ENCODE assay signal across 9 cellular contexts in genomic region chr1:88655685-88656299, GRCh38. TPM values are rescaled to one million over a fixed set of nuclear protein-coding genes. Genes with fewer than 3 reads are reported as not detected.
DNase-seq lines count a peak whose midpoint lies in the region; ATAC-seq and TF ChIP-seq lines count a peak whose summit lies in the region.
"Had no signal": no experiment of that assay in that cellular context is flagged by ENCODE, and none has a peak within 500 bp of the region (broad histone marks: within the 10 kb centered on the region; RNA-seq: fewer than 3 reads in every experiment).

No MANE protein-coding gene starts in this region.

- H3K4me3 ChIP-seq in CD8-positive, alpha-beta T cell (ENCODE audit: low read depth, low read length), result no peak overlapping the region
- no peak overlapping the region for H3K4me3 ChIP-seq in KMS-11 (IDR thresholded peaks at IDR 0.05; ENCODE audit: insufficient read depth, low read depth, low read length)
- H3K4me3 ChIP-seq in astrocyte of the cerebellum (ENCODE audit: low read depth, low read length), result no peak overlapping the region
- H3K4me3 ChIP-seq in left lung, result no peak overlapping the region
- no peak overlapping the region for H3K4me3 ChIP-seq in suprapubic skin

- no peaks in the 10 kb centered on the region for H3K36me3 Mint-ChIP-seq in CD8-positive, alpha-beta T cell
- no peaks in the 10 kb centered on the region for H3K36me3 Mint-ChIP-seq in activated CD4-positive, alpha-beta T cell treated with anti-CD3 and anti-CD28 coated beads for 36 hours (ENCODE audit: low read depth)
- H3K36me3 Mint-ChIP-seq: IgD-negative memory B cell had no signal

- TF ChIP-seq POLR2A in suprapubic skin (IDR thresholded peaks at IDR 0.05), result no peak

- no peak overlapping the region for H3K27ac ChIP-seq in CD8-positive, alpha-beta T cell (ENCODE audit: low read depth, low read length)
- no peak overlapping the region for H3K27ac ChIP-seq in KMS-11
- no peak overlapping the region for H3K27ac ChIP-seq in left lung
- H3K27ac ChIP-seq in suprapubic skin, result no peak overlapping the region

- H3K27me3 Mint-ChIP-seq in CD8-positive, alpha-beta T cell (ENCODE audit: low read depth), result no peaks in the 10 kb centered on the region
- no peaks in the 10 kb centered on the region for H3K27me3 Mint-ChIP-seq in activated CD4-positive, alpha-beta T cell treated with anti-CD3 and anti-CD28 coated beads for 36 hours
- H3K27me3 Mint-ChIP-seq: IgD-negative memory B cell had no signal

- no peaks in the 10 kb centered on the region for H3K27me3 ChIP-seq in CD8-positive, alpha-beta T cell (ENCODE audit: insufficient read depth, low read length)
- no peaks in the 10 kb centered on the region for H3K27me3 ChIP-seq in KMS-11 (ENCODE audit: insufficient read depth, low read depth)
- no peaks in the 10 kb centered on the region for H3K27me3 ChIP-seq in left lung
- H3K27me3 ChIP-seq in suprapubic skin, result no peaks in the 10 kb centered on the region

- no peak for ATAC-seq in CD8-positive, alpha-beta T cell
- ATAC-seq in left lung, result peak; percentile 27
- no peak for ATAC-seq in GM18909 (IDR thresholded peaks at IDR 0.05; ENCODE audit: poor library complexity, unreplicated experiment)
- no peak for ATAC-seq in activated CD4-positive, alpha-beta T cell treated with anti-CD3 and anti-CD28 coated beads for 36 hours

- no peaks in the 10 kb centered on the region for H3K9me3 Mint-ChIP-seq in CD8-positive, alpha-beta T cell
- no peaks in the 10 kb centered on the region for H3K9me3 Mint-ChIP-seq in activated CD4-positive, alpha-beta T cell treated with anti-CD3 and anti-CD28 coated beads for 36 hours (ENCODE audit: low read depth)
- H3K9me3 Mint-ChIP-seq: IgD-negative memory B cell had no signal

- no peak overlapping the region for H3K4me3 Mint-ChIP-seq in CD8-positive, alpha-beta T cell
- H3K4me3 Mint-ChIP-seq in activated CD4-positive, alpha-beta T cell treated with anti-CD3 and anti-CD28 coated beads for 36 hours, result no peak overlapping the region
- H3K4me3 Mint-ChIP-seq: IgD-negative memory B cell had no signal

- TF ChIP-seq EP300 in suprapubic skin (IDR thresholded peaks at IDR 0.05), result no peak

- CTCF ChIA-PET in CD8-positive, alpha-beta T cell (lab: Charles Lee), result interaction anchor here (1.0 to 5.3 kb wide), 7 partner anchors 8 to 221 kb away, joined by 3 to 33 read pairs (median 6); partner anchors contain the start of gene PKN2
- CTCF ChIA-PET in activated CD4-positive, alpha-beta T cell treated with anti-CD3 and anti-CD28 coated beads for 36 hours (lab: Charles Lee), result interaction anchor here (0.7 to 4.2 kb wide), 14 partner anchors 9 to 221 kb away, joined by 3 to 37 read pairs (median 4); partner anchors contain the start of gene PKN2

- H3K36me3 ChIP-seq in CD8-positive, alpha-beta T cell (ENCODE audit: insufficient read depth, low read length), result no peaks in the 10 kb centered on the region
- no peaks in the 10 kb centered on the region for H3K36me3 ChIP-seq in KMS-11 (ENCODE audit: insufficient read depth)
- H3K36me3 ChIP-seq in left lung, result no peaks in the 10 kb centered on the region
- H3K36me3 ChIP-seq in suprapubic skin, result no peaks in the 10 kb centered on the region

- H3K4me1 Mint-ChIP-seq in CD8-positive, alpha-beta T cell (ENCODE audit: low read depth), result peaks cover 12% of the 10 kb centered on the region
- H3K4me1 Mint-ChIP-seq in activated CD4-positive, alpha-beta T cell treated with anti-CD3 and anti-CD28 coated beads for 36 hours, result peaks cover 12% of the 10 kb centered on the region
- H3K4me1 Mint-ChIP-seq: IgD-negative memory B cell had no signal

- no peaks in the 10 kb centered on the region for H4K20me1 ChIP-seq in KMS-11 (ENCODE audit: insufficient read depth)

- no peak overlapping the region for H3K4me2 ChIP-seq in KMS-11

- intact Hi-C loops in CD8-positive, alpha-beta T cell (cut with DNase I, micrococcal nuclease), result loop anchor here (1.0 to 5.0 kb wide), 4 partner anchors 29 to 222 kb away; partner anchors contain the start of gene PKN2 (in 2 of the 2)
- intact Hi-C loops in left lung (cut with DNase I), result loop anchor here in 1 of 2 donors (5.0 kb wide), 1 partner anchor 222 kb away; no protein-coding TSS in a partner anchor
- intact Hi-C loops in activated CD4-positive, alpha-beta T cell treated with anti-CD3 and anti-CD28 coated beads for 36 hours (cut with DNase I, micrococcal nuclease), result loop anchor here (1.0 to 5.0 kb wide), 3 partner anchors 52 to 222 kb away; no protein-coding TSS in a partner anchor

- WGBS in suprapubic skin, result 11% methylated on average over 3 of the region's 3 CpGs

- H3K9me3 ChIP-seq in CD8-positive, alpha-beta T cell (ENCODE audit: low read length), result no peaks in the 10 kb centered on the region
- H3K9me3 ChIP-seq in left lung (no peaks in the 10 kb centered on the region), suprapubic skin (no peaks in the 10 kb centered on the region)

- H2AFZ ChIP-seq in KMS-11 (ENCODE audit: low read depth), result no peak overlapping the region

- TF ChIP-seq CTCF in CD8-positive, alpha-beta T cell (IDR thresholded peaks at IDR 0.05), result peak; percentile 82
- TF ChIP-seq CTCF in KMS-11 (conservative IDR thresholded peaks at IDR 0.05; ENCODE audit: low read depth, low read length) (peak; percentile 67), astrocyte of the cerebellum (IDR thresholded peaks at IDR 0.05; ENCODE audit: low read depth, low read length, missing control alignments) (peak; percentile 13), left lung (IDR thresholded peaks at IDR 0.05) (peak; percentile 56 to 77), suprapubic skin (IDR thresholded peaks at IDR 0.05) (peak in 1 of 2 donors; percentile 48)

- H3K27ac Mint-ChIP-seq in CD8-positive, alpha-beta T cell, result no peak overlapping the region
- H3K27ac Mint-ChIP-seq in activated CD4-positive, alpha-beta T cell treated with anti-CD3 and anti-CD28 coated beads for 36 hours, result no peak overlapping the region
- H3K27ac Mint-ChIP-seq: IgD-negative memory B cell had no signal

- POLR2A ChIA-PET in CD8-positive, alpha-beta T cell (lab: Charles Lee), result interaction anchor here (1.0 kb wide), 2 partner anchors 11 to 28 kb away, joined by 4 read pairs; partner anchors contain the start of gene PKN2
- POLR2A ChIA-PET in activated CD4-positive, alpha-beta T cell treated with anti-CD3 and anti-CD28 coated beads for 36 hours (lab: Charles Lee), result no interaction called here

- H3K4me1 ChIP-seq in CD8-positive, alpha-beta T cell (ENCODE audit: insufficient read depth, low read length), result peaks cover 8% of the 10 kb centered on the region
- H3K4me1 ChIP-seq in KMS-11 (ENCODE audit: low read depth, poor library complexity, severe bottlenecking) (peaks cover 5% of the 10 kb centered on the region), left lung (no peaks in the 10 kb centered on the region), suprapubic skin (no peaks in the 10 kb centered on the region)

- DNase-seq in CD8-positive, alpha-beta T cell, result no peak
- DNase-seq in astrocyte of the cerebellum (ENCODE audit: low read depth) (peak; percentile 12), left lung (no peak), suprapubic skin (ENCODE audit: low spot score in 2 of 2) (no peak), SHP77 treated with DMSO at 0.1 percent for 48 hours (lab: John Stamatoyannopoulos, UW) (no peak)
- no peak for DNase-seq in activated CD4-positive, alpha-beta T cell treated with anti-CD3 and anti-CD28 coated beads for 36 hours

- in situ Hi-C loops in astrocyte of the cerebellum (cut with HindIII; ENCODE audit: low sequenced_read_pairs), result no loop called here

- no peak overlapping the region for H3K9ac ChIP-seq in KMS-11

- no peaks in the 10 kb centered on the region for H3K79me2 ChIP-seq in KMS-11 (ENCODE audit: insufficient read depth, low read depth)

RNA-seq across cellular contexts. Expression of gene PKN2, which starts 28.3 kb away (rescaled TPM):
- total RNA-seq in CD8-positive, alpha-beta T cell, result 10 to 100 TPM; 42.3 to 43.7 TPM
- total RNA-seq in left lung (10 to 100 TPM; 41.7 to 50.3 TPM), suprapubic skin (10 to 100 TPM; 17.7 to 68.2 (median 33.6) TPM)
- 10 to 100 TPM; 16.4 to 24.9 TPM for total RNA-seq in activated CD4-positive, alpha-beta T cell treated with anti-CD3 and anti-CD28 coated beads for 36 hours
